Comparison of ENCODE assay signal across 19 cellular contexts in the genomic region with DNA sequence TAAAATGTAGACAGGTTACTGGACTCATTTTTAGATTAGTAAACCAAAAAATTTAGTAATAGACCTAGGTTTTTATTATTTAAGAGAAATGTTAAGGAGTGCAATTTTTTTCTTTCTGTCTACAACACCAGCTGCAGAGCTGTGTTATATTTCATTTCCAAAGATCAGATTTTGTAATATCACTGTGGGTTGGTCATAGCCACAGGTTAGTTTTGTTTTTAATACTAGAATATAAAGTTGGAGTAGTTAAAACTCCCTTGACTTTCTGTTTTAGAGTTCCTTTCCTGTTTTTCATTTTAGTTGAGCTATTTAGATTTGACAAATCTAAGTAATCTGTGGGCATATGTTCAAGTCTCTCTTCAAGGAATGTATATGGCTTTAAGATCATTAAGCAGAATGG. TPM values are rescaled to one million over a fixed set of nuclear protein-coding genes. Genes with fewer than 3 reads are reported as not detected.
A peak's percentile ranks its signal among the peaks of the same experiment; 100 is the strongest.
DNase-seq lines count a peak whose midpoint lies in the region; ATAC-seq, FAIRE-seq and TF ChIP-seq lines count a peak whose summit lies in the region.
"Had no signal": no experiment of that assay in that cellular context is flagged by ENCODE, and none has a peak within 500 bp of the region (broad histone marks: within the 10 kb centered on the region; RNA-seq: fewer than 3 reads in every experiment).

No MANE protein-coding gene starts in this region.

- ATAC-seq in activated CD4-positive, alpha-beta T cell treated with anti-CD3 and anti-CD28 coated beads for 36 hours: peak; percentile 95
- peak; percentile 55 to 70 for ATAC-seq in activated T-cell treated with anti-CD3 and anti-CD28 coated beads, Interleukin-2, amount 50 U/mL, for 4 hours
- no peak for ATAC-seq in esophagus mucosa
- ATAC-seq: HCT116 had no signal

- H3K4me3 ChIP-seq in choroid plexus epithelial cell (ENCODE audit: low read depth, low read length): no peak overlapping the region
- H3K4me3 ChIP-seq: BLaER1, GM23248 had no signal

- peak; percentile 17 for FAIRE-seq in G401.6 (lab: Jason Lieb, UNC)
- FAIRE-seq: GM18507, H54 had no signal

- no peak for TF ChIP-seq CTCF in choroid plexus epithelial cell (conservative IDR thresholded peaks at IDR 0.05; ENCODE audit: low read depth, low read length)

- no peaks in the 10 kb centered on the region for H3K27me3 Mint-ChIP-seq in activated CD4-positive, alpha-beta T cell treated with anti-CD3 and anti-CD28 coated beads for 36 hours
- no peaks in the 10 kb centered on the region for H3K27me3 Mint-ChIP-seq in activated T-cell treated with anti-CD3 and anti-CD28 coated beads, Interleukin-2, amount 50 U/mL, for 4 hours (ENCODE audit: low read depth)

- H3K4me1 Mint-ChIP-seq in activated CD4-positive, alpha-beta T cell treated with anti-CD3 and anti-CD28 coated beads for 36 hours: peaks cover 12% of the 10 kb centered on the region
- peaks cover 7% of the 10 kb centered on the region for H3K4me1 Mint-ChIP-seq in activated T-cell treated with anti-CD3 and anti-CD28 coated beads, Interleukin-2, amount 50 U/mL, for 4 hours (ENCODE audit: low read depth)
- H3K4me1 Mint-ChIP-seq: CD8-positive, alpha-beta memory T cell had no signal

- POLR2A ChIA-PET in activated CD4-positive, alpha-beta T cell treated with anti-CD3 and anti-CD28 coated beads for 36 hours (lab: Charles Lee): no interaction called here

- H3K27ac Mint-ChIP-seq in activated CD4-positive, alpha-beta T cell treated with anti-CD3 and anti-CD28 coated beads for 36 hours: peak overlapping the region; percentile 51
- H3K27ac Mint-ChIP-seq: CD8-positive, alpha-beta memory T cell had no signal

- H3K36me3 Mint-ChIP-seq in activated CD4-positive, alpha-beta T cell treated with anti-CD3 and anti-CD28 coated beads for 36 hours (ENCODE audit: low read depth): no peaks in the 10 kb centered on the region
- H3K36me3 Mint-ChIP-seq in activated T-cell treated with anti-CD3 and anti-CD28 coated beads, Interleukin-2, amount 50 U/mL, for 4 hours (ENCODE audit: insufficient read depth): no peaks in the 10 kb centered on the region
- H3K36me3 Mint-ChIP-seq: CD8-positive, alpha-beta memory T cell had no signal

- no peak overlapping the region for H3K4me3 Mint-ChIP-seq in activated CD4-positive, alpha-beta T cell treated with anti-CD3 and anti-CD28 coated beads for 36 hours
- no peak overlapping the region for H3K4me3 Mint-ChIP-seq in activated T-cell treated with anti-CD3 and anti-CD28 coated beads, Interleukin-2, amount 50 U/mL, for 4 hours
- H3K4me3 Mint-ChIP-seq: CD8-positive, alpha-beta memory T cell had no signal

- DNase-seq in activated CD4-positive, alpha-beta T cell treated with anti-CD3 and anti-CD28 coated beads for 36 hours: no peak
- no peak for DNase-seq in activated CD4-positive, alpha-beta T cell treated with anti-CD3 and anti-CD28 coated beads for 1 hour
- DNase-seq in activated T-cell treated with anti-CD3 and anti-CD28 coated beads, Interleukin-2, amount 50 U/mL, for 4 hours: no peak
- DNase-seq in activated T-cell treated with anti-CD3 and anti-CD28 coated beads, Interleukin-2, amount 50 U/mL, for 48 hours: no peak
- DNase-seq in choroid plexus epithelial cell (ENCODE audit: low read depth) (peak; percentile 5), NCI-H128 (lab: John Stamatoyannopoulos, UW; ENCODE audit: unreplicated experiment) (no peak)
- DNase-seq: 8988T; AML-193; Caco-2; CD8-positive, alpha-beta memory T cell; DND-41; GF-D8; GM23248 had no signal

- intact Hi-C loops in activated CD4-positive, alpha-beta T cell treated with anti-CD3 and anti-CD28 coated beads for 36 hours (cut with DNase I, micrococcal nuclease): loop anchor here (1.0 kb wide), 3 partner anchors 23 to 31 kb away; a partner anchor contains a TSS

- CTCF ChIA-PET in activated CD4-positive, alpha-beta T cell treated with anti-CD3 and anti-CD28 coated beads for 36 hours (lab: Charles Lee): interaction anchor here (1.0 kb wide), 1 partner anchor 36 kb away, joined by 3 read pairs; no protein-coding TSS in a partner anchor

- H3K9me3 Mint-ChIP-seq in activated CD4-positive, alpha-beta T cell treated with anti-CD3 and anti-CD28 coated beads for 36 hours (ENCODE audit: low read depth): no peaks in the 10 kb centered on the region
- no peaks in the 10 kb centered on the region for H3K9me3 Mint-ChIP-seq in activated T-cell treated with anti-CD3 and anti-CD28 coated beads, Interleukin-2, amount 50 U/mL, for 4 hours
- H3K9me3 Mint-ChIP-seq: CD8-positive, alpha-beta memory T cell had no signal

RNA-seq across cellular contexts. Expression of a gene that starts 30.7 kb away (rescaled TPM):
- total RNA-seq in activated CD4-positive, alpha-beta T cell treated with anti-CD3 and anti-CD28 coated beads for 36 hours: not detected
- total RNA-seq in activated T-cell treated with anti-CD3 and anti-CD28 coated beads, Interleukin-2, amount 50 U/mL, for 4 hours: not detected
- not detected for total RNA-seq in esophagus mucosa
- total RNA-seq: Caco-2; CD8-positive, alpha-beta memory T cell; GM23248 had no signal
